In the genomic region with DNA sequence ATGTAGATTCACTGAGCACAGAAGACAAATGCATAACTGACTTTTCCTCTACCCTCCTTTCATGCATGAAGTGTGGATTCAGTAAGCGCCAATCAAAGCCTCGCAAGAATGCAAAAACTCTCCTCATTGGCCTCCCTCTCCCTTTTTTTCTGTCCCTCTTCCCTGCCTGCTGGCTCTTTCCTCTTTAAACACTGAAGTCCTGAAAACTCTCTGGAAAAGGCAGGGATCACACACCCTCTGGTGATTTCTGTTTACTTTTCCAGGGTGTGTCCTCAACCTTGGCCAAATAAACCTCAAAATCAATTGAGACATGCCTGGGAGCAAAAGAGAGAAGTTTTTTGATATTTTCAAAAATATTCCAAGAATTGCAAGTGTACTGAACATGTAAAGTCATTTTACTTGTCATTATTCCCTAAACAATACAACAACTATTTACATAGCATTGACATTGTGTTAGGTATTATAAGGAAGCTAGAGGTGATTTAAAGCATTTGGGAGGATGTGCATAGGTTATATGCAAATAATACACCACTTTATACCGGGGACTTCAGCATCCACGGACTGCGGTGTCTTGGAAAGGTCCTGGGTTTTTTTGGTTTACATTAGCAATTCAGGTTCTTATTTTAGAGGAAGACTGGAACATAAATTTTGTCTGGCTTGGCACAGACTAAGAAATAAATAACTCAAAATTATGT, we compare ENCODE assay signal across 24 cellular contexts.
DNase-seq lines count a peak whose midpoint lies in the region; FAIRE-seq and TF ChIP-seq lines count a peak whose summit lies in the region.
"Had no signal": no experiment of that assay in that cellular context is flagged by ENCODE, and none has a peak within 500 bp of the region (broad histone marks: within the 10 kb centered on the region; RNA-seq: fewer than 3 reads in every experiment).

No MANE protein-coding gene starts in this region.

- H3K4me3 ChIP-seq in bronchial epithelial cell (ENCODE audit: low read depth, low read length): no peak overlapping the region
- H3K4me3 ChIP-seq: BLaER1, Peyer's patch, SJSA1 had no signal

- DNase-seq in ELF-1 (ENCODE audit: low read depth, low spot score): peak; percentile 12
- DNase-seq in NCI-H69 (lab: John Stamatoyannopoulos, UW): peak; percentile 56
- peak; percentile 3 for DNase-seq in bronchial epithelial cell (ENCODE audit: low read depth)
- DNase-seq in nephron progenitor cell: no peak
- no peak for DNase-seq in endothelial cell (ENCODE audit: low spot score)
- no peak for DNase-seq in G401 (ENCODE audit: low spot score)
- DNase-seq in HT-29 (ENCODE audit: low spot score): no peak
- DNase-seq: ACHN; CD4-positive, alpha-beta T cell; COR-L47; GF-D8; KG1; NCI-H1092 treated with DMSO at 0.1 percent for 48 hours; NCI-H146; NCI-H2029 treated with DMSO at 0.1 percent for 48 hours; NCI-H2171 treated with DMSO at 0.1 percent for 48 hours; NCI-H446; NCI-H774; NK-92 treated with Interleukin-12 subunit alpha and Interleukin-12 subunit beta, amount 100 ng/mL, for 24 hours; Peyer's patch had no signal

- H3K4me3 Mint-ChIP-seq in nephron progenitor cell (no peak overlapping the region), endothelial cell (ENCODE audit: unreplicated experiment) (no peak overlapping the region)
- H3K4me3 Mint-ChIP-seq: CD4-positive, alpha-beta T cell had no signal

- H3K36me3 ChIP-seq in bronchial epithelial cell (ENCODE audit: control insufficient read depth, insufficient read depth, low read length): no peaks in the 10 kb centered on the region
- H3K36me3 ChIP-seq: BLaER1, Peyer's patch, SJSA1 had no signal

- H3K27me3 Mint-ChIP-seq in nephron progenitor cell (ENCODE audit: low read depth, poor library complexity) (no peaks in the 10 kb centered on the region), endothelial cell (ENCODE audit: unreplicated experiment) (no peaks in the 10 kb centered on the region)

- H3K36me3 Mint-ChIP-seq in nephron progenitor cell (ENCODE audit: low read depth) (no peaks in the 10 kb centered on the region), endothelial cell (ENCODE audit: low read depth, unreplicated experiment) (no peaks in the 10 kb centered on the region)

- no peak for FAIRE-seq in bronchial epithelial cell (lab: Jason Lieb, UNC)
- FAIRE-seq: H1, HTR-8/SVneo had no signal

- in situ Hi-C loops in G401 (cut with HindIII; ENCODE audit: low sequenced_read_pairs): no loop called here

- H3K27ac Mint-ChIP-seq in nephron progenitor cell: peak overlapping the region; percentile 23
- no peak overlapping the region for H3K27ac Mint-ChIP-seq in endothelial cell (ENCODE audit: unreplicated experiment)
- H3K27ac Mint-ChIP-seq: CD4-positive, alpha-beta T cell had no signal

- no peaks in the 10 kb centered on the region for H3K27me3 ChIP-seq in bronchial epithelial cell (ENCODE audit: control insufficient read depth, insufficient read depth, low read length)
- H3K27me3 ChIP-seq: BLaER1, Peyer's patch had no signal

- H3K4me1 Mint-ChIP-seq in nephron progenitor cell (no peaks in the 10 kb centered on the region), endothelial cell (ENCODE audit: unreplicated experiment) (no peaks in the 10 kb centered on the region)

- H3K9me3 Mint-ChIP-seq in nephron progenitor cell (no peaks in the 10 kb centered on the region), endothelial cell (ENCODE audit: unreplicated experiment) (no peaks in the 10 kb centered on the region)

- TF ChIP-seq CTCF in bronchial epithelial cell (IDR thresholded peaks at IDR 0.05; ENCODE audit: insufficient read depth, low read length, severe bottlenecking) (no peak), nephron progenitor cell (IDR thresholded peaks at IDR 0.05) (no peak), endothelial cell (IDR thresholded peaks at IDR 0.05; ENCODE audit: unreplicated experiment) (no peak)

Comparison
In these comparisons a context has a peak if more than half of its experiments do, and no peak if none do; other contexts are left out.
1. DNase-seq: peak in ELF-1 (single experiment), NCI-H69 (single experiment) and bronchial epithelial cell (single experiment); none in nephron progenitor cell (single experiment), endothelial cell (single experiment), G401 (single experiment) and HT-29 (single experiment).